In genomic region chr12:13044859-13045384, GRCh38 we compare ENCODE assay signal across 8 cellular contexts. TPM values are rescaled to one million over a fixed set of nuclear protein-coding genes. Genes with fewer than 3 reads are reported as not detected.
DNase-seq lines count a peak whose midpoint lies in the region; ATAC-seq and TF ChIP-seq lines count a peak whose summit lies in the region.

No MANE protein-coding gene starts in this region.

- peaks cover 2% of the 10 kb centered on the region for H3K36me3 Mint-ChIP-seq in activated CD4-positive, alpha-beta T cell treated with anti-CD3 and anti-CD28 coated beads for 36 hours (ENCODE audit: low read depth)
- H3K36me3 Mint-ChIP-seq in activated CD8-positive, alpha-beta T cell treated with anti-CD3 and anti-CD28 coated beads for 36 hours (ENCODE audit: low read depth): no peaks in the 10 kb centered on the region

- POLR2A ChIA-PET in activated CD4-positive, alpha-beta T cell treated with anti-CD3 and anti-CD28 coated beads for 36 hours (lab: Charles Lee): interaction anchor here (0.7 kb wide), 1 partner anchor 308 kb away, joined by 3 read pairs; no protein-coding TSS in a partner anchor
- POLR2A ChIA-PET in activated CD8-positive, alpha-beta T cell treated with anti-CD3 and anti-CD28 coated beads for 36 hours (lab: Charles Lee): interaction anchor here (0.6 kb wide), 1 partner anchor 208 kb away, joined by 3 read pairs; no protein-coding TSS in a partner anchor

- peaks cover 5% of the 10 kb centered on the region for H3K9me3 Mint-ChIP-seq in activated CD4-positive, alpha-beta T cell treated with anti-CD3 and anti-CD28 coated beads for 36 hours (ENCODE audit: low read depth)
- no peaks in the 10 kb centered on the region for H3K9me3 Mint-ChIP-seq in activated CD8-positive, alpha-beta T cell treated with anti-CD3 and anti-CD28 coated beads for 36 hours

- H3K4me3 ChIP-seq in iPS-18c (ENCODE audit: insufficient read depth, low read depth, low read length) (peak overlapping the region; percentile 99), suprapubic skin (peak overlapping the region; percentile 99)

- H3K9me3 ChIP-seq in iPS-18c (ENCODE audit: control insufficient read depth, insufficient read depth, low read length): no peaks in the 10 kb centered on the region
- no peaks in the 10 kb centered on the region for H3K9me3 ChIP-seq in suprapubic skin

- no peak for ATAC-seq in activated CD4-positive, alpha-beta T cell treated with anti-CD3 and anti-CD28 coated beads for 36 hours
- no peak for ATAC-seq in activated CD8-positive, alpha-beta T cell treated with anti-CD3 and anti-CD28 coated beads for 36 hours
- ATAC-seq in GM19395 (IDR thresholded peaks at IDR 0.05; ENCODE audit: unreplicated experiment) (no peak), GM21528 (IDR thresholded peaks at IDR 0.05; ENCODE audit: low FRiP score, unreplicated experiment) (no peak)

- H3K4me1 ChIP-seq in suprapubic skin: peaks cover 46% of the 10 kb centered on the region

- H3K4me3 Mint-ChIP-seq in activated CD4-positive, alpha-beta T cell treated with anti-CD3 and anti-CD28 coated beads for 36 hours: peak overlapping the region; percentile 83
- H3K4me3 Mint-ChIP-seq in activated CD8-positive, alpha-beta T cell treated with anti-CD3 and anti-CD28 coated beads for 36 hours: peak overlapping the region; percentile 77

- no peak for TF ChIP-seq CTCF in activated CD8-positive, alpha-beta T cell treated with anti-CD3 and anti-CD28 coated beads for 36 hours (IDR thresholded peaks at IDR 0.05)
- TF ChIP-seq CTCF in suprapubic skin (IDR thresholded peaks at IDR 0.05): no peak

- peak overlapping the region; percentile 79 for H3K27ac ChIP-seq in suprapubic skin

- no peak for DNase-seq in activated CD4-positive, alpha-beta T cell treated with anti-CD3 and anti-CD28 coated beads for 36 hours
- DNase-seq in activated CD4-positive, alpha-beta T cell treated with anti-CD3 and anti-CD28 coated beads for 48 hours: no peak
- no peak for DNase-seq in activated CD8-positive, alpha-beta T cell treated with anti-CD3 and anti-CD28 coated beads for 36 hours
- no peak for DNase-seq in suprapubic skin (ENCODE audit: low spot score in 2 of 2)
- DNase-seq in cerebellum (ENCODE audit: low spot score): no peak

- 4% methylated on average over 8 of the region's 8 CpGs for WGBS in suprapubic skin

- no peak for TF ChIP-seq POLR2A in suprapubic skin (IDR thresholded peaks at IDR 0.05)

- H3K36me3 ChIP-seq in suprapubic skin: no peaks in the 10 kb centered on the region

- TF ChIP-seq EP300 in suprapubic skin (IDR thresholded peaks at IDR 0.05): no peak

- intact Hi-C loops in activated CD4-positive, alpha-beta T cell treated with anti-CD3 and anti-CD28 coated beads for 36 hours (cut with DNase I, micrococcal nuclease): loop anchor here (1.0 to 5.0 kb wide), 7 partner anchors 44 to 258 kb away; partner anchors contain the start of genes HEBP1 (in 2 of the 2) and APOLD1 (in 1 of the 2)
- intact Hi-C loops in activated CD8-positive, alpha-beta T cell treated with anti-CD3 and anti-CD28 coated beads for 36 hours (cut with micrococcal nuclease): no loop called here

- peak overlapping the region; percentile 17 for H3K27ac Mint-ChIP-seq in activated CD4-positive, alpha-beta T cell treated with anti-CD3 and anti-CD28 coated beads for 36 hours
- peak overlapping the region; percentile 23 for H3K27ac Mint-ChIP-seq in activated CD8-positive, alpha-beta T cell treated with anti-CD3 and anti-CD28 coated beads for 36 hours

- no peaks in the 10 kb centered on the region for H3K27me3 ChIP-seq in suprapubic skin

- peaks cover 5% of the 10 kb centered on the region for H3K27me3 Mint-ChIP-seq in activated CD4-positive, alpha-beta T cell treated with anti-CD3 and anti-CD28 coated beads for 36 hours
- no peaks in the 10 kb centered on the region for H3K27me3 Mint-ChIP-seq in activated CD8-positive, alpha-beta T cell treated with anti-CD3 and anti-CD28 coated beads for 36 hours

- peaks cover 29% of the 10 kb centered on the region for H3K4me1 Mint-ChIP-seq in activated CD4-positive, alpha-beta T cell treated with anti-CD3 and anti-CD28 coated beads for 36 hours
- peaks cover 17% of the 10 kb centered on the region for H3K4me1 Mint-ChIP-seq in activated CD8-positive, alpha-beta T cell treated with anti-CD3 and anti-CD28 coated beads for 36 hours (ENCODE audit: low read depth)

- CTCF ChIA-PET in activated CD4-positive, alpha-beta T cell treated with anti-CD3 and anti-CD28 coated beads for 36 hours (lab: Charles Lee): interaction anchor here (0.6 to 3.3 kb wide), 10 partner anchors 20 to 226 kb away, joined by 3 to 13 read pairs (median 3); partner anchors contain the start of gene GPRC5A
- CTCF ChIA-PET in activated CD8-positive, alpha-beta T cell treated with anti-CD3 and anti-CD28 coated beads for 36 hours (lab: Charles Lee): interaction anchor here (0.9 to 5.5 kb wide), 5 partner anchors 10 to 167 kb away, joined by 3 to 40 read pairs (median 12); no protein-coding TSS in a partner anchor

RNA-seq across cellular contexts. Expression of gene FAM234B, which starts 0.7 kb away (rescaled TPM):
- total RNA-seq in activated CD4-positive, alpha-beta T cell treated with anti-CD3 and anti-CD28 coated beads for 36 hours: 10 to 100 TPM; 11.1 to 12.2 TPM
- 10 to 100 TPM; 10.0 to 10.7 TPM for total RNA-seq in activated CD8-positive, alpha-beta T cell treated with anti-CD3 and anti-CD28 coated beads for 36 hours
- total RNA-seq in suprapubic skin: 10 to 100 TPM; 24.0 to 32.3 (median 27.8) TPM
- 24.8 TPM for total RNA-seq in cerebellum

RNA-seq across cellular contexts. Expression of gene HEBP1, which starts 44.9 kb away (rescaled TPM):
- total RNA-seq in activated CD4-positive, alpha-beta T cell treated with anti-CD3 and anti-CD28 coated beads for 36 hours: 10 to 100 TPM; 23.5 to 28.6 TPM
- 10 to 100 TPM; 23.9 to 24.8 TPM for total RNA-seq in activated CD8-positive, alpha-beta T cell treated with anti-CD3 and anti-CD28 coated beads for 36 hours
- total RNA-seq in suprapubic skin (10 to 100 TPM; 34.2 to 38.7 (median 36.2) TPM), cerebellum (4.5 TPM)

RNA-seq across cellular contexts. Expression of gene GSG1, which starts 58.5 kb away (rescaled TPM):
- not detected for total RNA-seq in activated CD4-positive, alpha-beta T cell treated with anti-CD3 and anti-CD28 coated beads for 36 hours
- total RNA-seq in activated CD8-positive, alpha-beta T cell treated with anti-CD3 and anti-CD28 coated beads for 36 hours: not detected
- total RNA-seq in suprapubic skin (not detected), cerebellum (not detected)
